ENCODE assay signal across 1 cellular context in genomic region chr19:2270157-2270571, GRCh38.
TF ChIP-seq lines count a peak whose summit lies in the region.

No MANE protein-coding gene starts in this region.

TF ChIP-seq in K562, 482 proteins besides CTCF, POLR2A, EP300 and RAD21 (continued from another document):
- TF ChIP-seq ZNF395 (CRISPR knock-in tag; IDR thresholded peaks at IDR 0.05) (no peak), PBX2 (CRISPR knock-in tag; IDR thresholded peaks at IDR 0.05; ENCODE audit: low read depth) (no peak), PBX2 (tag; conservative IDR thresholded peaks at IDR 0.05; ENCODE audit: low read depth) (no peak), MCM3 (IDR thresholded peaks at IDR 0.05) (no peak), NFIC (IDR thresholded peaks at IDR 0.05) (no peak), ZNF507 (tag; conservative IDR thresholded peaks at IDR 0.05) (no peak), KLF16 (IDR thresholded peaks at IDR 0.05) (no peak), ZMIZ1 (IDR thresholded peaks at IDR 0.05; ENCODE audit: low read depth in 2 of 2, low read length in 2 of 2) (no peak), ESRRB (CRISPR knock-in tag; IDR thresholded peaks at IDR 0.05; ENCODE audit: borderline replicate concordance) (no peak), ZNF785 (CRISPR knock-in tag; IDR thresholded peaks at IDR 0.05) (no peak), TFE3 (CRISPR knock-in tag; IDR thresholded peaks at IDR 0.05) (no peak; the same call in 1 of the 2 replicates), EWSR1 (IDR thresholded peaks at IDR 0.05; ENCODE audit: borderline replicate concordance, low read depth, partially characterized antibody) (no peak), ZNF639 (CRISPR knock-in tag; conservative IDR thresholded peaks at IDR 0.05 in 1 of 2, IDR thresholded peaks at IDR 0.05 in 1 of 2) (no peak), STAG1 (CRISPR knock-in tag; IDR thresholded peaks at IDR 0.05; ENCODE audit: borderline replicate concordance) (no peak; the same call in 1 of the 2 replicates), ARHGAP35 (IDR thresholded peaks at IDR 0.05; ENCODE audit: partially characterized antibody) (no peak), DDX20 (tag; IDR thresholded peaks at IDR 0.05; ENCODE audit: low read depth) (no peak), ZNF174 (CRISPR knock-in tag; IDR thresholded peaks at IDR 0.05) (no peak), HMG20B (CRISPR knock-in tag; IDR thresholded peaks at IDR 0.05) (no peak), ZNF12 (CRISPR knock-in tag; IDR thresholded peaks at IDR 0.05) (peak; percentile 4; the same call in 1 of the 2 replicates), RBM15 (IDR thresholded peaks at IDR 0.05; ENCODE audit: insufficient read depth, low read length) (no peak), STAT5A (IDR thresholded peaks at IDR 0.05; ENCODE audit: borderline replicate concordance, low read length) (no peak), BMI1 (IDR thresholded peaks at IDR 0.05; ENCODE audit: low read length) (no peak), NR2C2 (CRISPR knock-in tag; IDR thresholded peaks at IDR 0.05) (no peak), NR2C2 (tag; IDR thresholded peaks at IDR 0.05) (no peak), PCBP1 (IDR thresholded peaks at IDR 0.05; ENCODE audit: low read depth, low read length, poor library complexity, severe bottlenecking) (peak; percentile 9), CHD4 (IDR thresholded peaks at IDR 0.05; ENCODE audit: insufficient read depth, insufficient replicate concordance, low read depth, low read length, poor library complexity, severe bottlenecking) (no peak)
